ENCODE assay signal across 24 cellular contexts in the genomic region with DNA sequence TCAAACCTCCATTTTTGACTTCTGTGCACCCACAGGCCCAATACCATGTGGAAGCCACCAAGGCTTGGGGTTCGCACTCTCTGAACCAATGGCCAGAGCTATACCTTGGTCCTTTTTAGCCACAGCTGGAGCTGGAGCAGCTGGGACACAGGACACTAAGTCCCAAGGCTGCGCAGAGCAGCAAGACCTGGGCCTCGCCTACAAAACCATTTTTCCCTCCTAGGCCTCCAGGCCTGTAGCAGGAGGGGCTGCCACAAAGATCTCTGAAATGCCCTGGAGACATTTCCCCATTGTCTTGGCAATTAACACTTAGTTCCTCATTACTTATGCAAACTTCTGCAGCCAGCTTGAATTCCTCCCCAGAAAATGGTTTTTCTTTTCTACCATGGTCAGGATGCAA.
A peak's percentile ranks its signal among the peaks of the same experiment; 100 is the strongest.
DNase-seq lines count a peak whose midpoint lies in the region; ATAC-seq, FAIRE-seq and TF ChIP-seq lines count a peak whose summit lies in the region.
"Had no signal": no experiment of that assay in that cellular context is flagged by ENCODE, and none has a peak within 500 bp of the region (broad histone marks: within the 10 kb centered on the region; RNA-seq: fewer than 3 reads in every experiment).

No MANE protein-coding gene starts in this region.

- H3K9me3 ChIP-seq in A549, result peaks cover 9% of the 10 kb centered on the region; the same call in 2 of the 3 replicates
- no peaks in the 10 kb centered on the region for H3K9me3 ChIP-seq in HEK293 (ENCODE audit: control insufficient read depth, insufficient read depth, low read depth, low read length)
- peaks cover 5% of the 10 kb centered on the region; the same call in 1 of the 2 replicates for H3K9me3 ChIP-seq in K562 (replicated peaks; ENCODE audit: control insufficient read depth, insufficient read depth, low read depth, low read length)

- no peak overlapping the region for H3K9ac ChIP-seq in K562 (ENCODE audit: insufficient read depth in 1 of 2, low read depth in 2 of 2, low read length in 2 of 2)
- H3K9ac ChIP-seq: BLaER1 treated with 17β-estradiol and CSF1 and Interleukin-3, amounts not matched to agents 10 nM and 100 nM had no signal

- DNase-seq in A549 (ENCODE audit: low read depth in 1 of 2, low spot score in 1 of 2), result no peak
- no peak for DNase-seq in K562 (ENCODE audit: extremely low read depth in 1 of 4, low spot score in 3 of 4)
- no peak for DNase-seq in endothelial cell (ENCODE audit: low spot score)
- DNase-seq in foreskin melanocyte, result no peak
- DNase-seq in hepatic stellate cell (ENCODE audit: low spot score), result no peak
- DNase-seq in Kasumi-1 (lab: John Stamatoyannopoulos, UW), result no peak
- DNase-seq: 8988T; AML-193; Caco-2; Calu3; CD4-positive, alpha-beta T cell; CD8-positive, alpha-beta T cell; DMS79 treated with DMSO at 0.1 percent for 48 hours; GF-D8 had no signal

- H3K4me3 Mint-ChIP-seq in endothelial cell (ENCODE audit: unreplicated experiment), result peak overlapping the region; percentile 22
- H3K4me3 Mint-ChIP-seq: B cell; CD4-positive, alpha-beta T cell; CD8-positive, alpha-beta T cell had no signal

- H3K36me3 Mint-ChIP-seq in endothelial cell (ENCODE audit: low read depth, unreplicated experiment), result peaks cover 52% of the 10 kb centered on the region

- H3K79me2 ChIP-seq in K562 (ENCODE audit: control insufficient read depth, insufficient read depth, low read length), result no peaks in the 10 kb centered on the region

- no peak overlapping the region for H3K4me3 ChIP-seq in A549
- no peak overlapping the region for H3K4me3 ChIP-seq in HEK293 (ENCODE audit: low read depth, low read length)
- H3K4me3 ChIP-seq in K562, result no peak overlapping the region

- no peaks in the 10 kb centered on the region for H3K4me1 ChIP-seq in A549
- no peaks in the 10 kb centered on the region for H3K4me1 ChIP-seq in HEK293 (ENCODE audit: control insufficient read depth, insufficient read depth, low read length)
- H3K4me1 ChIP-seq in K562 (replicated peaks in 1 of 2; ENCODE audit: control insufficient read depth in 2 of 2, insufficient read depth in 2 of 2, low read length in 2 of 2), result no peaks in the 10 kb centered on the region
- H3K4me1 ChIP-seq: BLaER1 treated with 17β-estradiol and CSF1 and Interleukin-3, amounts not matched to agents 10 nM and 100 nM; Caco-2 had no signal

- TF ChIP-seq RAD21 in A549 (conservative IDR thresholded peaks at IDR 0.05 in 1 of 2, IDR thresholded peaks at IDR 0.05 in 1 of 2) (no peak), K562 (CRISPR knock-in tag; conservative IDR thresholded peaks at IDR 0.05 in 1 of 2, IDR thresholded peaks at IDR 0.05 in 1 of 2) (no peak)

- CTCF ChIA-PET in A549 (lab: Yijun Ruan, JAX) (no interaction called here), HEK293 (lab: Yijun Ruan, JAX) (no interaction called here), K562 (lab: Yijun Ruan, JAX; ENCODE audit: low intra/inter-chr PET ratio) (no interaction called here)

- intact Hi-C loops in K562 (cut with micrococcal nuclease), result no loop called here

- TF ChIP-seq POLR2A in A549 (IDR thresholded peaks at IDR 0.05; ENCODE audit: low read length) (no peak), K562 (conservative IDR thresholded peaks at IDR 0.05) (no peak)

- H3K4me2 ChIP-seq in A549 (no peak overlapping the region), K562 (ENCODE audit: insufficient read depth, low read length) (no peak overlapping the region)
- H3K4me2 ChIP-seq: BLaER1 treated with 17β-estradiol and CSF1 and Interleukin-3, amounts not matched to agents 10 nM and 100 nM had no signal

- peaks cover 0 to 14% of the 10 kb centered on the region in 2 experiments; a peak in 1 of 3 replicates for H3K36me3 ChIP-seq in HEK293 (ENCODE audit: control insufficient read depth in 2 of 2, insufficient read depth in 1 of 2, low read length in 2 of 2)
- no peaks in the 10 kb centered on the region for H3K36me3 ChIP-seq in K562 (ENCODE audit: control insufficient read depth, insufficient read depth, low read length)

- no TSS peak for BruUV-seq in K562 (replicated peaks; lab: Mats Ljungman, UMichigan)

- no peaks in the 10 kb centered on the region for H3K9me1 ChIP-seq in K562 (ENCODE audit: control insufficient read depth, insufficient read depth, low read length)

- no peak overlapping the region for H3K27ac ChIP-seq in A549
- H3K27ac ChIP-seq in HEK293 (ENCODE audit: extremely low read depth, low read depth, low read length), result no peak overlapping the region
- H3K27ac ChIP-seq in K562 (ENCODE audit: extremely low read depth, low read depth, low read length), result no peak overlapping the region
- H3K27ac ChIP-seq: BLaER1 treated with 17β-estradiol and CSF1 and Interleukin-3, amounts not matched to agents 10 nM and 100 nM; C4-2B had no signal

- no peak for TF ChIP-seq CTCF in A549 (IDR thresholded peaks at IDR 0.05)
- no peak for TF ChIP-seq CTCF in HEK293 (tag by site-specific recombination; IDR thresholded peaks at IDR 0.05)
- TF ChIP-seq CTCF in K562 (IDR thresholded peaks at IDR 0.05 in 2 of 3, conservative IDR thresholded peaks at IDR 0.05 in 1 of 3; ENCODE audit: insufficient read depth in 2 of 3, low read depth in 1 of 3, low read length in 3 of 3), result no peak
- no peak for TF ChIP-seq CTCF in endothelial cell (IDR thresholded peaks at IDR 0.05; ENCODE audit: unreplicated experiment)

- peaks cover 9% of the 10 kb centered on the region for H3K27me3 Mint-ChIP-seq in endothelial cell (ENCODE audit: unreplicated experiment)
- H3K27me3 Mint-ChIP-seq: B cell; CD4-positive, alpha-beta T cell had no signal

- no peaks in the 10 kb centered on the region for H3K4me1 Mint-ChIP-seq in endothelial cell (ENCODE audit: unreplicated experiment)
- H3K4me1 Mint-ChIP-seq: B cell had no signal

- WGBS in A549 (ENCODE audit: missing lambda C conversion rate), result 57% methylated on average over 2 of the region's 3 CpGs
- WGBS in K562 (ENCODE audit: insufficient coverage, low coverage, missing lambda C conversion rate), result 0% methylated on average over 2 of the region's 3 CpGs

- H3K27me3 ChIP-seq in K562 (ENCODE audit: control insufficient read depth in 2 of 2, insufficient read depth in 2 of 2, low read length in 2 of 2), result no peaks in the 10 kb centered on the region
- H3K27me3 ChIP-seq: BLaER1 treated with 17β-estradiol and CSF1 and Interleukin-3, amounts not matched to agents 10 nM and 100 nM had no signal

- ATAC-seq in A549 (no peak), K562 (no peak), HG03442 (IDR thresholded peaks at IDR 0.05; ENCODE audit: unreplicated experiment) (no peak)
- ATAC-seq: CD8-positive, alpha-beta T cell had no signal

- H3K9me3 Mint-ChIP-seq in endothelial cell (ENCODE audit: unreplicated experiment), result peaks cover 38% of the 10 kb centered on the region

- no peak for TF ChIP-seq EP300 in A549 (IDR thresholded peaks at IDR 0.05)
- TF ChIP-seq EP300 in K562 (IDR thresholded peaks at IDR 0.05; ENCODE audit: low read length), result no peak

- no peaks in the 10 kb centered on the region for H4K20me1 ChIP-seq in K562 (replicated peaks; ENCODE audit: control insufficient read depth, insufficient read depth, low read length)
- H4K20me1 ChIP-seq: BLaER1 treated with 17β-estradiol and CSF1 and Interleukin-3, amounts not matched to agents 10 nM and 100 nM had no signal

- POLR2A ChIA-PET in A549 (lab: Yijun Ruan, JAX), result no interaction called here
- POLR2A ChIA-PET in HEK293 (lab: Yijun Ruan, JAX), result no interaction called here
- POLR2A ChIA-PET in K562 (lab: Yijun Ruan, JAX), result no interaction called here

- FAIRE-seq in A549 (lab: Jason Lieb, UNC) (no peak), K562 (lab: Jason Lieb, UNC) (no peak)
- FAIRE-seq: A204.1, D721Med, G401.6, GM12891, GM19239 had no signal

- no peak overlapping the region for H2AFZ ChIP-seq in K562 (ENCODE audit: low read depth, low read length)

- in situ Hi-C loops in K562 (cut with MboI), result no loop called here

- H3K27ac Mint-ChIP-seq in endothelial cell (ENCODE audit: unreplicated experiment), result no peak overlapping the region
- H3K27ac Mint-ChIP-seq: B cell; CD4-positive, alpha-beta T cell; CD8-positive, alpha-beta T cell had no signal

TF ChIP-seq in A549, 52 proteins besides CTCF, POLR2A, EP300 and RAD21:
- TF ChIP-seq, protein P1, sequence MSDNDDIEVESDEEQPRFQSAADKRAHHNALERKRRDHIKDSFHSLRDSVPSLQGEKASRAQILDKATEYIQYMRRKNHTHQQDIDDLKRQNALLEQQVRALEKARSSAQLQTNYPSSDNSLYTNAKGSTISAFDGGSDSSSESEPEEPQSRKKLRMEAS (IDR thresholded peaks at IDR 0.05), result no peak
- TF ChIP-seq SMC3 (IDR thresholded peaks at IDR 0.05) (no peak), ZFP36 (IDR thresholded peaks at IDR 0.05; ENCODE audit: borderline replicate concordance, partially characterized antibody) (peak; percentile 61)

TF ChIP-seq in HEK293, 187 proteins besides CTCF, POLR2A, EP300 and RAD21 (continues in another document):
- no peak for TF ChIP-seq BCL11B (tag by site-specific recombination; IDR thresholded peaks at IDR 0.05; ENCODE audit: low read depth)
- TF ChIP-seq ZSCAN23 (tag by site-specific recombination; IDR thresholded peaks at IDR 0.05), result no peak
- TF ChIP-seq ZNF132 (tag by site-specific recombination; IDR thresholded peaks at IDR 0.05; ENCODE audit: borderline replicate concordance), result no peak
- no peak for TF ChIP-seq ZNF549 (tag by site-specific recombination; IDR thresholded peaks at IDR 0.05)
- no peak for TF ChIP-seq ZNF292 (tag by site-specific recombination; IDR thresholded peaks at IDR 0.05; ENCODE audit: borderline replicate concordance, low read depth)
- TF ChIP-seq SETDB1 (IDR thresholded peaks at IDR 0.05; ENCODE audit: insufficient read length, low read length), result peak; percentile 50
- TF ChIP-seq OSR2 (tag by site-specific recombination; IDR thresholded peaks at IDR 0.05), result no peak
- TF ChIP-seq BCL11A (tag by site-specific recombination; IDR thresholded peaks at IDR 0.05; ENCODE audit: low read depth), result no peak
- TF ChIP-seq ZNF585B (tag by site-specific recombination; IDR thresholded peaks at IDR 0.05), result peak; percentile 85
- TF ChIP-seq ZNF140 (tag by site-specific recombination; IDR thresholded peaks at IDR 0.05), result no peak

TF ChIP-seq in K562, 482 proteins besides CTCF, POLR2A, EP300 and RAD21 (continues in another document):
- TF ChIP-seq SMARCE1 (IDR thresholded peaks at IDR 0.05) (no peak), FOXK1 (CRISPR knock-in tag; IDR thresholded peaks at IDR 0.05; ENCODE audit: borderline replicate concordance) (no peak), ZFP36 (IDR thresholded peaks at IDR 0.05; ENCODE audit: low read depth, low read length, partially characterized antibody) (peak; percentile 54), SRSF1 (IDR thresholded peaks at IDR 0.05; ENCODE audit: low read depth, low read length) (no peak), FOXK2 (conservative IDR thresholded peaks at IDR 0.05 in 1 of 2, IDR thresholded peaks at IDR 0.05 in 1 of 2; ENCODE audit: low read depth in 2 of 2) (no peak), CXXC5 (CRISPR knock-in tag; IDR thresholded peaks at IDR 0.05) (no peak)
